ENCODE assay signal across 16 cellular contexts in genomic region chr7:112390167-112390566, GRCh38.
DNase-seq lines count a peak whose midpoint lies in the region; ATAC-seq, FAIRE-seq and TF ChIP-seq lines count a peak whose summit lies in the region.
"Had no signal": no experiment of that assay in that cellular context is flagged by ENCODE, and none has a peak within 500 bp of the region (broad histone marks: within the 10 kb centered on the region; RNA-seq: fewer than 3 reads in every experiment).

No MANE protein-coding gene starts in this region.

- H3K4me1 ChIP-seq in HepG2 (ENCODE audit: insufficient read depth, low read length) (peaks cover 9% of the 10 kb centered on the region), right lobe of liver (peaks cover 0 to 4% (median 0%) of the 10 kb centered on the region in 4 donors), breast epithelium (no peaks in the 10 kb centered on the region)

- TF ChIP-seq POLR2A in HepG2 (IDR thresholded peaks at IDR 0.05; ENCODE audit: insufficient read depth in 1 of 2, low read depth in 2 of 2, low read length in 2 of 2) (no peak), right lobe of liver (IDR thresholded peaks at IDR 0.05) (no peak), breast epithelium (IDR thresholded peaks at IDR 0.05) (no peak)

- POLR2A ChIA-PET in HepG2 (lab: Yijun Ruan, JAX) = no interaction called here

- 87% methylated on average over 5 of the region's 6 CpGs for WGBS in HepG2 (ENCODE audit: low lambda C conversion rate)
- WGBS in right lobe of liver (ENCODE audit: insufficient coverage, low coverage, low lambda C conversion rate, missing lambda C conversion rate) = 95% methylated on average over 6 of the region's 6 CpGs

- H3K9ac ChIP-seq in HepG2 (ENCODE audit: insufficient read depth, low read depth, low read length) = no peak overlapping the region

- H3K27me3 Mint-ChIP-seq in nephron progenitor cell (ENCODE audit: low read depth, poor library complexity) = peaks cover 12% of the 10 kb centered on the region

- H3K27ac Mint-ChIP-seq in nephron progenitor cell = no peak overlapping the region

- DNase-seq in HepG2 (ENCODE audit: low spot score) = no peak
- DNase-seq in right lobe of liver = no peak
- no peak for DNase-seq in nephron progenitor cell
- DNase-seq in SIG-M5 (lab: John Stamatoyannopoulos, UW) = no peak
- no peak for DNase-seq in breast epithelium (ENCODE audit: low spot score in 2 of 2)
- no peak for DNase-seq in activated effector memory CD4-positive, alpha-beta T cell treated with Interleukin-2 at 50 U/mL for 16 hours
- DNase-seq: COR-L47, DMS153, EL, GOT3, NCI-H187, NCI-H774, PC-3 had no signal

- ATAC-seq in HepG2 (peak; percentile 29; the same call in 2 of the 3 replicates), right lobe of liver (no peak)

- no peaks in the 10 kb centered on the region for H3K36me3 ChIP-seq in HepG2 (replicated peaks in 1 of 2; ENCODE audit: control insufficient read depth in 1 of 2, insufficient read depth in 2 of 2, low read length in 2 of 2)
- no peaks in the 10 kb centered on the region for H3K36me3 ChIP-seq in right lobe of liver
- no peaks in the 10 kb centered on the region for H3K36me3 ChIP-seq in breast epithelium
- H3K36me3 ChIP-seq: BLaER1 treated with 17β-estradiol and CSF1 and Interleukin-3, amounts not matched to agents 10 nM and 100 nM had no signal

- TF ChIP-seq EP300 in HepG2 (IDR thresholded peaks at IDR 0.05; ENCODE audit: low read depth in 2 of 2, low read length in 2 of 2) (no peak), HepG2 (CRISPR knock-in tag; IDR thresholded peaks at IDR 0.05; ENCODE audit: borderline replicate concordance) (no peak)

- no TSS peak for BruUV-seq in HepG2 (replicated peaks; lab: Mats Ljungman, UMichigan)

- no peak for TF ChIP-seq RAD21 in HepG2 (CRISPR knock-in tag; IDR thresholded peaks at IDR 0.05)

- FAIRE-seq in HepG2 (lab: Jason Lieb, UNC) = no peak
- FAIRE-seq: A204.1 had no signal

- H3K9me3 ChIP-seq in HepG2 (ENCODE audit: low read length) (no peaks in the 10 kb centered on the region), right lobe of liver (no peaks in the 10 kb centered on the region), breast epithelium (no peaks in the 10 kb centered on the region)

- peaks cover 15% of the 10 kb centered on the region for H3K4me1 Mint-ChIP-seq in nephron progenitor cell

- H3K27ac ChIP-seq in HepG2 (ENCODE audit: extremely low read length, insufficient read depth, low read length) (no peak overlapping the region), right lobe of liver (no peak overlapping the region), VCaP (peak overlapping the region; percentile 70), breast epithelium (no peak overlapping the region)

- in situ Hi-C loops in HepG2 (cut with HindIII; ENCODE audit: extremely low pct_ligation_motif_present, low pct_unique_long_range_greater_than_20kb) = no loop called here

- H3K9me3 Mint-ChIP-seq in nephron progenitor cell = no peaks in the 10 kb centered on the region

- intact Hi-C loops in HepG2 (cut with micrococcal nuclease; ENCODE audit: unreplicated experiment) (loop anchor here (2.0 kb wide), 1 partner anchor 183 kb away; the partner anchor contains the start of genes DOCK4 and ZNF277), right lobe of liver (cut with DNase I) (no loop called here), breast epithelium (cut with DNase I; ENCODE audit: low total_unique reads) (no loop called here)

- CTCF ChIA-PET in HepG2 (lab: Yijun Ruan, JAX; ENCODE audit: low intra/inter-chr PET ratio, low total read pairs) = no interaction called here

- peak overlapping the region; percentile 81 for H3K4me3 Mint-ChIP-seq in nephron progenitor cell

- no peaks in the 10 kb centered on the region for H3K79me2 ChIP-seq in HepG2 (ENCODE audit: insufficient read depth, low read length)

- H3K4me3 ChIP-seq in HepG2 (replicated peaks in 1 of 3; ENCODE audit: insufficient read depth in 1 of 3, low read depth in 2 of 3, low read length in 3 of 3) = no peak overlapping the region
- H3K4me3 ChIP-seq in right lobe of liver = no peak overlapping the region
- H3K4me3 ChIP-seq in breast epithelium = no peak overlapping the region

- no peaks in the 10 kb centered on the region for H3K36me3 Mint-ChIP-seq in nephron progenitor cell (ENCODE audit: low read depth)

- H4K20me1 ChIP-seq in HepG2 (ENCODE audit: insufficient read depth, low read length) = no peaks in the 10 kb centered on the region
- H4K20me1 ChIP-seq: BLaER1 treated with 17β-estradiol and CSF1 and Interleukin-3, amounts not matched to agents 10 nM and 100 nM had no signal

- H3K4me2 ChIP-seq in HepG2 (ENCODE audit: low read depth, low read length) = no peak overlapping the region

- H2AFZ ChIP-seq in HepG2 (ENCODE audit: low read length) = no peak overlapping the region

- no peak for TF ChIP-seq CTCF in HepG2 (CRISPR knock-in tag; IDR thresholded peaks at IDR 0.05)
- no peak for TF ChIP-seq CTCF in right lobe of liver (IDR thresholded peaks at IDR 0.05)
- TF ChIP-seq CTCF in VCaP (conservative IDR thresholded peaks at IDR 0.05) = no peak
- TF ChIP-seq CTCF in nephron progenitor cell (IDR thresholded peaks at IDR 0.05) = no peak
- no peak for TF ChIP-seq CTCF in breast epithelium (IDR thresholded peaks at IDR 0.05)

- H3K27me3 ChIP-seq in HepG2 (ENCODE audit: control insufficient read depth in 1 of 2, insufficient read depth in 2 of 2, low read length in 2 of 2) = no peaks in the 10 kb centered on the region; a peak in 1 of 5 replicates
- H3K27me3 ChIP-seq in right lobe of liver = no peaks in the 10 kb centered on the region
- H3K27me3 ChIP-seq in breast epithelium = no peaks in the 10 kb centered on the region
- H3K27me3 ChIP-seq: BLaER1 treated with 17β-estradiol and CSF1 and Interleukin-3, amounts not matched to agents 10 nM and 100 nM had no signal

TF ChIP-seq in HepG2, 621 proteins besides CTCF, POLR2A, EP300 and RAD21:
- no peak for TF ChIP-seq MXI1 (IDR thresholded peaks at IDR 0.05; ENCODE audit: borderline replicate concordance, low read depth, low read length)
- peak; percentile 51; the same call in 1 of the 2 replicates for TF ChIP-seq ZMYM3 (CRISPR knock-in tag; IDR thresholded peaks at IDR 0.05)
- peak; percentile 88 for TF ChIP-seq ZNF629 (CRISPR knock-in tag; conservative IDR thresholded peaks at IDR 0.05)
